Comparison of ENCODE assay signal across 26 cellular contexts in genomic region chr18:52920665-52921064, GRCh38.
"Had no signal": no experiment of that assay in that cellular context is flagged by ENCODE, and none has a peak within 500 bp of the region (broad histone marks: within the 10 kb centered on the region; RNA-seq: fewer than 3 reads in every experiment).

No MANE protein-coding gene starts in this region.

- H3K27me3 ChIP-seq: colonic mucosa, esophagus squamous epithelium, gastroesophageal sphincter, heart left ventricle, hepatocyte, left lung had no signal

- H3K36me3 ChIP-seq: colonic mucosa, esophagus squamous epithelium, gastroesophageal sphincter, heart left ventricle, left lung, lower lobe of right lung had no signal

- H3K36me3 Mint-ChIP-seq: immature natural killer cell, mesothelial cell of epicardium had no signal

- DNase-seq: colonic mucosa; cortex of kidney; effector CD8-positive, alpha-beta T cell; effector memory CD8-positive, alpha-beta T cell; endodermal cell; erythroblast; esophagus squamous epithelium; foreskin fibroblast; foreskin melanocyte; heart left ventricle; hypothalamus; immature natural killer cell; islet precursor cell; kidney; kidney glomerular epithelial cell; left lung; left ventricle myocardium superior; lower lobe of right lung; mesenchymal stem cell had no signal

- H3K27me3 Mint-ChIP-seq: dendritic cell treated with granulocyte-macrophage colony-stimulating factor and Interleukin-4, amounts not matched to agents 40 ng/mL and 50 ng/mL, for 4 days; effector memory CD8-positive, alpha-beta T cell had no signal

- H3K4me1 ChIP-seq: colonic mucosa, esophagus squamous epithelium, gastroesophageal sphincter, heart left ventricle, left lung, lower lobe of right lung had no signal

- H3K9me3 Mint-ChIP-seq: dendritic cell treated with granulocyte-macrophage colony-stimulating factor and Interleukin-4, amounts not matched to agents 40 ng/mL and 50 ng/mL, for 4 days; effector memory CD8-positive, alpha-beta T cell; endodermal cell; mesothelial cell of epicardium had no signal

- H3K9me3 ChIP-seq: colonic mucosa, esophagus squamous epithelium, gastroesophageal sphincter, heart left ventricle, left lung, lower lobe of right lung had no signal

- H3K4me3 Mint-ChIP-seq: dendritic cell treated with granulocyte-macrophage colony-stimulating factor and Interleukin-4, amounts not matched to agents 40 ng/mL and 50 ng/mL, for 4 days; effector memory CD8-positive, alpha-beta T cell; endodermal cell; immature natural killer cell; mesothelial cell of epicardium had no signal

- H3K4me1 Mint-ChIP-seq: immature natural killer cell, mesothelial cell of epicardium had no signal

- H3K27ac Mint-ChIP-seq: dendritic cell treated with granulocyte-macrophage colony-stimulating factor and Interleukin-4, amounts not matched to agents 40 ng/mL and 50 ng/mL, for 4 days; effector memory CD8-positive, alpha-beta T cell; endodermal cell; immature natural killer cell; mesothelial cell of epicardium had no signal

- H3K27ac ChIP-seq: colonic mucosa, epithelial cell of prostate, esophagus squamous epithelium, gastroesophageal sphincter, heart left ventricle, hepatocyte, left lung, lower lobe of right lung had no signal

- H3K4me3 ChIP-seq: colonic mucosa, esophagus squamous epithelium, gastroesophageal sphincter, heart left ventricle, hepatocyte, left lung, lower lobe of right lung had no signal

- FAIRE-seq: endometrium, kidney had no signal

- ATAC-seq: effector memory CD8-positive, alpha-beta T cell; esophagus mucosa; gastroesophageal sphincter; heart left ventricle; left lung; left ventricle myocardium superior; lower lobe of right lung had no signal
